Comparison of ENCODE assay signal across 14 cellular contexts in the genomic region with DNA sequence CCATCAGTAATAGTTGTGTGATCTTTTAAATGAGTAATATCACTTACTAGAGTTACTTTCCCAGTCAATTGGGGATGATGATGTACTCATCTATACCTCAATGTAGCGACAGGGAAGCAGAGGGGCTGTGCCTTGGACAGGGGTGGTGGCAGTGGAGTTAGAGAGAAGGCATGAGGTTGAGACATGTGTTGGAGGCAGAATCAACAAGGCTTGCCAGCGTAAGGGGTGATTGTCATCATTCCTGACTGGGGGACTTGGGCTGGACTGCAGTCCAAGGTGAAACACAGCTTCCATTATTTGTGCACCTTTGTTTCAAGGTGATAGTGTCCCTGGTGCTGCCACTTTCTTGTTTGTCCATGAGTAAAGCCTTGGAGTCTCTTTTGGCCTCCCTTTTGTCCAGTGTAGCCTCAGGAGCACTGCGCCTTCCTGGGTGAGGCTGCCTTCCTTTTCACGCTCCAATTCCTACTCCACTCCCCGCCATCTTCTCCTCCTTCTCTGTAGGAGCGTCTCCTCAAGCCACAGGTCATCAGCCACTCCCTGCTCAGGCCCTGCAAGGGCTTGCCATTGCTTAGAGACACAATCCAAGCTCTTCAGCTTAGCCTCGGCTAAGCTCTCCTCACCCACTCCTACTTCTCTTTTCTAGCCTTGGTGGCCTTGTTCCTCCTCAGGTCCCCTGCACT.
"Had no signal": no experiment of that assay in that cellular context is flagged by ENCODE, and none has a peak within 500 bp of the region (broad histone marks: within the 10 kb centered on the region; RNA-seq: fewer than 3 reads in every experiment).

No MANE protein-coding gene starts in this region.

- H3K4me1 Mint-ChIP-seq: activated naive CD8-positive, alpha-beta T cell treated with anti-CD3 and anti-CD28 coated beads, Interleukin-2, amount 10 ng/mL, durations not matched to agents 7 days and 5 days; activated T-helper 17 cell treated with anti-CD3 and anti-CD28 coated beads, Interleukin-2, amount 50 U/mL, for 72 hours had no signal

- H3K36me3 Mint-ChIP-seq: activated naive CD8-positive, alpha-beta T cell treated with anti-CD3 and anti-CD28 coated beads, Interleukin-2, amount 10 ng/mL, durations not matched to agents 7 days and 5 days had no signal

- DNase-seq: activated CD4-positive, alpha-beta T cell treated with anti-CD3 and anti-CD28 coated beads, Interleukin-2, amount 50 U/mL, for 48 hours; activated naive CD4-positive, alpha-beta T cell; activated naive CD8-positive, alpha-beta T cell treated with anti-CD3 and anti-CD28 coated beads, Interleukin-2, amount 10 ng/mL, durations not matched to agents 7 days and 5 days; amygdala; body of pancreas; dorsolateral prefrontal cortex; foreskin fibroblast; mesenchymal stem cell; naive thymus-derived CD4-positive, alpha-beta T cell; stimulated activated naive CD4-positive, alpha-beta T cell; T-helper 1 cell; T-helper 9 cell; uterus had no signal

- H3K27ac Mint-ChIP-seq: activated naive CD8-positive, alpha-beta T cell treated with anti-CD3 and anti-CD28 coated beads, Interleukin-2, amount 10 ng/mL, durations not matched to agents 7 days and 5 days; activated T-helper 17 cell treated with anti-CD3 and anti-CD28 coated beads, Interleukin-2, amount 50 U/mL, for 72 hours; naive thymus-derived CD4-positive, alpha-beta T cell had no signal

- H3K4me3 Mint-ChIP-seq: activated naive CD8-positive, alpha-beta T cell treated with anti-CD3 and anti-CD28 coated beads, Interleukin-2, amount 10 ng/mL, durations not matched to agents 7 days and 5 days; activated T-helper 17 cell treated with anti-CD3 and anti-CD28 coated beads, Interleukin-2, amount 50 U/mL, for 72 hours; naive thymus-derived CD4-positive, alpha-beta T cell had no signal

- H3K9me3 Mint-ChIP-seq: activated naive CD8-positive, alpha-beta T cell treated with anti-CD3 and anti-CD28 coated beads, Interleukin-2, amount 10 ng/mL, durations not matched to agents 7 days and 5 days; activated T-helper 17 cell treated with anti-CD3 and anti-CD28 coated beads, Interleukin-2, amount 50 U/mL, for 72 hours; naive thymus-derived CD4-positive, alpha-beta T cell had no signal
